ENCODE assay signal across 8 cellular contexts in the genomic region with DNA sequence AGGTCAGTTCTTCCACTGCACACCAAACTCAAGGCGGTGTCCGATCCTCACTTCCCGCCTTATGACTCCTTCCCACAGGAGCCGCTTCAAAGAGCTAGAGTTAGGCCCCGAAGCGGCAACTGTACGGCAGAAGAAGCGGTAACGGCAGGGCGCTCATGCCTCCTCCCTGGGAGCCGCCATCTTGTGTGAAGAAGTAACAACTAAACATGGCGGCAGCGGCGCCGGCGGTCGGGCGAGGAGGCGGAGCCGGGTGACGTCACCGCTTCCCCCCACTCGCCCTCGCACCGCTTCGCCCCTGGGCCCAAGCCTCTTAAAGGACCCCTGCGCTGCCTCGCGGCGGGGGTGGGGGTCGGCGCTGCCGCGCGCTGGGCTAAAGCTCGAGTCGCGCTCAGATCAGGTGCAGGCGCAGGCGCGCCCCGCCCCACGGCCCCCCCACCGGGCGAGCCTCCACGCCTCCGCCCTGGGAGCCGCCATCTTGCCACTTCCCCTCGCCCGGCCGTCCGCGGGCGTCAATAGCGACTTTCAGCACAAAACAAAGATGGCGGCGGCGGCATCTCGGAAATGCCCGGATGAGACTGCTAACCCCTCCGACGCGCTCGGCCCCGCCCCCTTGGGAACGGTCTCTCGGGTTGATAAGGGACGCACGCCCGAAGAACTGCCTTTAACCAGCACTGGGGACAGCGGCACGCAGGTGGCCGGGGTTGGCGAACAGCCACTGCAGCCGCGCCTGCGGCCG.
DNase-seq lines count a peak whose midpoint lies in the region; ATAC-seq, FAIRE-seq and TF ChIP-seq lines count a peak whose summit lies in the region.

Gene HCFC1, minus strand, starts transcription at position 187 of the 736 bp plus-strand sequence. CDS start 978 bp downstream, outside the sequence.

- DNase-seq in AG09309 (ENCODE audit: low read depth) (peak; percentile 54), NCI-H446 treated with DMSO at 0.1 percent for 48 hours (lab: John Stamatoyannopoulos, UW) (peak; percentile 90), left kidney (ENCODE audit: low read depth, low spot score) (peak; percentile 97)
- peak; percentile 92 to 93 for DNase-seq in activated CD4-positive, alpha-beta T cell treated with anti-CD3 and anti-CD28 coated beads for 4 hours
- DNase-seq in stimulated activated CD4-positive, alpha-beta T cell treated with anti-CD3 and anti-CD28 coated beads, Interleukin-2, amount 100 ng/mL, for 24 hours = peak; percentile 86 to 88

- peak; percentile 43 for FAIRE-seq in colon (lab: Jason Lieb, UNC)

- TF ChIP-seq CTCF in AG09309 (IDR thresholded peaks at IDR 0.05; ENCODE audit: control insufficient read depth, insufficient read depth, low read depth, low read length, missing control alignments) = no peak

- peak; percentile 36 for ATAC-seq in GM19025 (IDR thresholded peaks at IDR 0.05; ENCODE audit: low read depth, unreplicated experiment)
- ATAC-seq in HG03342 (IDR thresholded peaks at IDR 0.05; ENCODE audit: unreplicated experiment) = peak; percentile 38

- peak within 1 kb of the TSS; percentile 92 for H3K4me3 ChIP-seq in AG09309 (ENCODE audit: control insufficient read depth, low read depth, low read length)

Comparison
In these comparisons a context has a peak if more than half of its experiments do, and no peak if none do; other contexts are left out.
1. Peak in every context shown above with its lines: DNase-seq, ATAC-seq and H3K4me3 ChIP-seq.